Comparison of ENCODE assay signal across 1 cellular context in genomic region chr12:26528943-26529342, GRCh38.
TF ChIP-seq lines count a peak whose summit lies in the region.

No MANE protein-coding gene starts in this region.

TF ChIP-seq in K562, 482 proteins besides CTCF, POLR2A, EP300 and RAD21 (continued from another document):
- TF ChIP-seq CEBPZ (IDR thresholded peaks at IDR 0.05; ENCODE audit: borderline replicate concordance, low read depth, low read length) (no peak), HMBOX1 (IDR thresholded peaks at IDR 0.05) (no peak), SMAD2 (IDR thresholded peaks at IDR 0.05; ENCODE audit: low read depth, low read length) (no peak), ZNF384 (IDR thresholded peaks at IDR 0.05; ENCODE audit: low read depth, low read length) (no peak), POLR2AphosphoS2 (IDR thresholded peaks at IDR 0.05; ENCODE audit: low read length) (no peak), ZNF449 (CRISPR knock-in tag; IDR thresholded peaks at IDR 0.05) (no peak), PKNOX1 (IDR thresholded peaks at IDR 0.05) (peak; percentile 49), TEAD2 (tag; IDR thresholded peaks at IDR 0.05) (no peak)
